In genomic region chr3:55074861-55075260, GRCh38 we compare ENCODE assay signal across 20 cellular contexts.
"Had no signal": no experiment of that assay in that cellular context is flagged by ENCODE, and none has a peak within 500 bp of the region (broad histone marks: within the 10 kb centered on the region; RNA-seq: fewer than 3 reads in every experiment).

No MANE protein-coding gene starts in this region.

- H3K27ac ChIP-seq: gastroesophageal sphincter, neutrophil, psoas muscle, right lobe of liver, suprapubic skin, tibial artery, upper lobe of left lung, vagina had no signal

- H3K36me3 ChIP-seq: gastroesophageal sphincter, neutrophil, right lobe of liver, suprapubic skin, tibial artery, upper lobe of left lung, vagina had no signal

- H3K27me3 ChIP-seq: gastroesophageal sphincter, neutrophil, right lobe of liver, suprapubic skin, tibial artery, upper lobe of left lung, vagina had no signal

- H3K4me3 ChIP-seq: gastroesophageal sphincter, psoas muscle, right lobe of liver, suprapubic skin, tibial artery, upper lobe of left lung, vagina had no signal

- H3K4me1 ChIP-seq: gastroesophageal sphincter, psoas muscle, right lobe of liver, suprapubic skin, tibial artery, upper lobe of left lung, vagina had no signal

- DNase-seq: effector memory CD8-positive, alpha-beta T cell; foreskin fibroblast; glutamatergic neuron; islet precursor cell; mammary epithelial cell; naive thymus-derived CD8-positive, alpha-beta T cell; psoas muscle; retina; right lobe of liver; small intestine; stimulated activated CD4-positive, alpha-beta T cell treated with anti-CD3 and anti-CD28 coated beads, Interleukin-12 subunit alpha, Interleukin-12 subunit beta, amount 100 ng/mL, for 4 hours; stimulated activated CD4-positive, alpha-beta T cell treated with anti-CD3 and anti-CD28 coated beads, Interleukin-2, amount 100 ng/mL, for 48 hours; stimulated activated naive CD4-positive, alpha-beta T cell treated with Interleukin-2 at 50 U/mL for 16 hours; tibial artery; upper lobe of left lung had no signal

- ATAC-seq: effector memory CD8-positive, alpha-beta T cell; gastroesophageal sphincter; left lobe of liver; naive thymus-derived CD8-positive, alpha-beta T cell; psoas muscle; right lobe of liver had no signal

- H3K9me3 ChIP-seq: gastroesophageal sphincter, neutrophil, psoas muscle, right lobe of liver, suprapubic skin, tibial artery, upper lobe of left lung, vagina had no signal
